12 cellular contexts compared by ENCODE assay signal in genomic region chr2:157841485-157841884, GRCh38.
"Had no signal": no experiment of that assay in that cellular context is flagged by ENCODE, and none has a peak within 500 bp of the region (broad histone marks: within the 10 kb centered on the region; RNA-seq: fewer than 3 reads in every experiment).

No MANE protein-coding gene starts in this region.

- H3K27ac ChIP-seq: SJSA1 had no signal

- DNase-seq: activated CD4-positive, CD25-positive, alpha-beta regulatory T cell treated with anti-CD3 and anti-CD28 coated beads, Interleukin-2, amount 50 U/mL, for 72 hours; activated naive CD4-positive, alpha-beta T cell treated with anti-CD3 and anti-CD28 coated beads, Interleukin-2, amount 10 ng/mL, durations not matched to agents 7 days and 5 days; activated T-cell treated with anti-CD3 and anti-CD28 coated beads for 4 hours; effector CD8-positive, alpha-beta T cell; foreskin fibroblast; mesendoderm; natural killer cell; stimulated activated CD4-positive, alpha-beta T cell treated with anti-CD3 and anti-CD28 coated beads, Interleukin-4, amount 100 ng/mL, for 4 hours; stimulated activated CD8-positive, alpha-beta memory T cell treated with anti-CD3 and anti-CD28 coated beads, Interleukin-4, amount 100 ng/mL, for 48 hours; stimulated activated naive CD4-positive, alpha-beta T cell treated with Interleukin-2 at 50 U/mL for 16 hours had no signal

- H3K27ac Mint-ChIP-seq: activated naive CD4-positive, alpha-beta T cell treated with anti-CD3 and anti-CD28 coated beads, Interleukin-2, amount 10 ng/mL, durations not matched to agents 7 days and 5 days; natural killer cell had no signal

- H3K4me3 ChIP-seq: SJSA1, smooth muscle cell had no signal

- H3K36me3 Mint-ChIP-seq: natural killer cell had no signal

- H3K9me3 ChIP-seq: SJSA1 had no signal

- H3K9me3 Mint-ChIP-seq: activated naive CD4-positive, alpha-beta T cell treated with anti-CD3 and anti-CD28 coated beads, Interleukin-2, amount 10 ng/mL, durations not matched to agents 7 days and 5 days; natural killer cell had no signal

- H3K4me3 Mint-ChIP-seq: activated naive CD4-positive, alpha-beta T cell treated with anti-CD3 and anti-CD28 coated beads, Interleukin-2, amount 10 ng/mL, durations not matched to agents 7 days and 5 days; natural killer cell had no signal

- H3K4me2 ChIP-seq: smooth muscle cell had no signal

- ATAC-seq: natural killer cell had no signal

- H3K27me3 ChIP-seq: SJSA1 had no signal

- H3K27me3 Mint-ChIP-seq: activated naive CD4-positive, alpha-beta T cell treated with anti-CD3 and anti-CD28 coated beads, Interleukin-2, amount 10 ng/mL, durations not matched to agents 7 days and 5 days had no signal
